Comparison of ENCODE assay signal across 41 cellular contexts in genomic region chr10:49333192-49333591, GRCh38. TPM values are rescaled to one million over a fixed set of nuclear protein-coding genes. Genes with fewer than 3 reads are reported as not detected.
"Had no signal": no experiment of that assay in that cellular context is flagged by ENCODE, and none has a peak within 500 bp of the region (broad histone marks: within the 10 kb centered on the region; RNA-seq: fewer than 3 reads in every experiment).

No MANE protein-coding gene starts in this region.

- H3K9me3 Mint-ChIP-seq: activated CD8-positive, alpha-beta T cell treated with anti-CD3 and anti-CD28 coated beads for 36 hours had no signal

- DNase-seq: activated B cell treated with CpG ODN at 0.5 μM for 24 hours; activated CD4-positive, alpha-beta T cell treated with anti-CD3 and anti-CD28 coated beads for 48 hours; activated CD4-positive, alpha-beta T cell treated with anti-CD3 and anti-CD28 coated beads, Interleukin-2, amount 50 U/mL, for 1 hour; activated CD4-positive, alpha-beta T cell treated with anti-CD3 and anti-CD28 coated beads, Interleukin-2, amount 50 U/mL, for 48 hours; activated CD8-positive, alpha-beta memory T cell treated with anti-CD3 and anti-CD28 coated beads for 24 hours; activated CD8-positive, alpha-beta T cell treated with anti-CD3 and anti-CD28 coated beads for 36 hours; activated effector memory CD4-positive, alpha-beta T cell treated with Interleukin-2 at 50 U/mL for 16 hours; activated gamma-delta T cell treated with Interleukin-2 at 50 U/mL for 16 hours; activated naive CD4-positive, alpha-beta T cell treated with anti-CD3 and anti-CD28 coated beads, Interleukin-2, amount 50 U/mL, for 16 hours; activated naive CD4-positive, alpha-beta T cell treated with Interleukin-2 at 50 U/mL for 16 hours; activated naive CD8-positive, alpha-beta T cell treated with anti-CD3 and anti-CD28 coated beads, Interleukin-2, amount 50 U/mL, for 24 hours; activated T-cell treated with anti-CD3 and anti-CD28 coated beads, Interleukin-2, amount 50 U/mL, for 4 hours; adrenal gland; dorsolateral prefrontal cortex; effector CD4-positive, alpha-beta T cell; effector memory CD8-positive, alpha-beta T cell; esophagus squamous epithelium; foreskin melanocyte; T-helper 1 cell; T-helper 17 cell; T1000; WERI-Rb-1 had no signal

- H3K27me3 Mint-ChIP-seq: activated B cell treated with CpG ODN at 0.5 μM for 24 hours; activated CD8-positive, alpha-beta T cell treated with anti-CD3 and anti-CD28 coated beads for 36 hours; activated naive CD8-positive, alpha-beta T cell; activated naive CD8-positive, alpha-beta T cell treated with anti-CD3 and anti-CD28 coated beads, Interleukin-2, amount 50 U/mL, for 24 hours had no signal

- H3K27me3 ChIP-seq: adrenal gland, ascending aorta, breast epithelium, cardiac muscle cell, esophagus squamous epithelium, gastroesophageal sphincter had no signal

- ATAC-seq: activated CD4-positive, CD25-positive, alpha-beta regulatory T cell treated with anti-CD3 and anti-CD28 coated beads, Interleukin-2, amount 50 U/mL, for 24 hours; activated CD8-positive, alpha-beta T cell treated with anti-CD3 and anti-CD28 coated beads for 36 hours; activated naive CD8-positive, alpha-beta T cell treated with anti-CD3 and anti-CD28 coated beads, Interleukin-2, amount 50 U/mL, for 24 hours; activated T-cell treated with anti-CD3 and anti-CD28 coated beads, Interleukin-2, amount 50 U/mL, for 4 hours; activated T-helper 17 cell treated with anti-CD3 and anti-CD28 coated beads, Interleukin-2, amount 50 U/mL, for 72 hours; effector memory CD8-positive, alpha-beta T cell; gastroesophageal sphincter; T-helper 17 cell had no signal

- H3K4me1 Mint-ChIP-seq: activated B cell treated with CpG ODN at 0.5 μM for 24 hours, brain had no signal

- H3K27ac Mint-ChIP-seq: activated B cell treated with CpG ODN at 0.5 μM for 24 hours; activated CD8-positive, alpha-beta T cell treated with anti-CD3 and anti-CD28 coated beads for 36 hours; activated naive CD8-positive, alpha-beta T cell; activated naive CD8-positive, alpha-beta T cell treated with anti-CD3 and anti-CD28 coated beads, Interleukin-2, amount 50 U/mL, for 24 hours; activated T-helper 17 cell treated with anti-CD3 and anti-CD28 coated beads, Interleukin-2, amount 50 U/mL, for 72 hours; brain; dendritic cell treated with granulocyte-macrophage colony-stimulating factor and Interleukin-4, amounts not matched to agents 40 ng/mL and 50 ng/mL, for 4 days; effector memory CD8-positive, alpha-beta T cell; T-helper 17 cell; T-helper 2 cell treated with Interferon-gamma antibody and Interleukin-4, amounts not matched to agents 5 μg/mL and 100 μg/mL, for 36 hours had no signal

- H3K4me1 ChIP-seq: adrenal gland, ascending aorta, breast epithelium, esophagus squamous epithelium, gastroesophageal sphincter had no signal

- H3K9me3 ChIP-seq: adrenal gland, ascending aorta, breast epithelium, esophagus squamous epithelium, gastroesophageal sphincter had no signal

- FAIRE-seq: endothelial cell of umbilical vein had no signal

- H3K36me3 ChIP-seq: adrenal gland, ascending aorta, breast epithelium, cardiac muscle cell, esophagus squamous epithelium, gastroesophageal sphincter, WERI-Rb-1 had no signal

- H3K4me3 Mint-ChIP-seq: activated B cell treated with CpG ODN at 0.5 μM for 24 hours; activated CD8-positive, alpha-beta T cell treated with anti-CD3 and anti-CD28 coated beads for 36 hours; activated naive CD8-positive, alpha-beta T cell; activated naive CD8-positive, alpha-beta T cell treated with anti-CD3 and anti-CD28 coated beads, Interleukin-2, amount 50 U/mL, for 24 hours; activated T-cell treated with anti-CD3 and anti-CD28 coated beads, Interleukin-2, amount 50 U/mL, for 4 hours; activated T-helper 17 cell treated with anti-CD3 and anti-CD28 coated beads, Interleukin-2, amount 50 U/mL, for 72 hours; brain; central memory CD8-positive, alpha-beta T cell; dendritic cell treated with granulocyte-macrophage colony-stimulating factor and Interleukin-4, amounts not matched to agents 40 ng/mL and 50 ng/mL, for 4 days; effector memory CD8-positive, alpha-beta T cell; T-helper 17 cell; T-helper 2 cell treated with Interferon-gamma antibody and Interleukin-4, amounts not matched to agents 5 μg/mL and 100 μg/mL, for 36 hours had no signal

- H3K36me3 Mint-ChIP-seq: brain had no signal

- H3K27ac ChIP-seq: adrenal gland, ascending aorta, breast epithelium, cardiac muscle cell, coronary artery, dorsolateral prefrontal cortex, epithelial cell of prostate, esophagus squamous epithelium, gastroesophageal sphincter, WERI-Rb-1 had no signal

- H3K4me3 ChIP-seq: adrenal gland, ascending aorta, breast epithelium, cardiac muscle cell, coronary artery, dorsolateral prefrontal cortex, esophagus squamous epithelium, gastroesophageal sphincter had no signal

RNA-seq across cellular contexts. Expression of gene C10orf71, which starts 34.2 kb away (rescaled TPM):
- total RNA-seq: activated B cell treated with CpG ODN at 0.5 μM for 24 hours; activated CD8-positive, alpha-beta T cell treated with anti-CD3 and anti-CD28 coated beads for 36 hours; activated T-cell treated with anti-CD3 and anti-CD28 coated beads, Interleukin-2, amount 50 U/mL, for 4 hours; activated T-helper 17 cell treated with anti-CD3 and anti-CD28 coated beads, Interleukin-2, amount 50 U/mL, for 72 hours; ascending aorta; breast epithelium; cerebellum; endothelial cell of umbilical vein; fibroblast of lung; fibroblast of villous mesenchyme; glomerular endothelial cell; T-helper 17 cell had no signal
- polyA plus RNA-seq: endothelial cell of umbilical vein, esophagus, fibroblast of lung had no signal
